Comparison of ENCODE assay signal across 8 cellular contexts in genomic region chr5:95730730-95731570, GRCh38. TPM values are rescaled to one million over a fixed set of nuclear protein-coding genes. Genes with fewer than 3 reads are reported as not detected.
DNase-seq lines count a peak whose midpoint lies in the region; ATAC-seq and TF ChIP-seq lines count a peak whose summit lies in the region.

TSS of gene RHOBTB3 (plus strand) at chr5:95731336. CDS start at chr5:95731683, 347 bp downstream.

- H3K4me3 ChIP-seq in epithelial cell of esophagus (ENCODE audit: low read length), result peak within 1 kb of the TSS; percentile 70

- H3K27me3 Mint-ChIP-seq in stimulated activated memory B cell treated with anti-CD40 and anti-IgM and Interleukin-4, amounts not matched to agents 10 μg/mL and 1 μg/mL and 100 μg/mL, for 72 hours, result peaks cover 16% of the 10 kb centered on the region

- H3K9me3 Mint-ChIP-seq in stimulated activated memory B cell treated with anti-CD40 and anti-IgM and Interleukin-4, amounts not matched to agents 10 μg/mL and 1 μg/mL and 100 μg/mL, for 72 hours, result no peaks in the 10 kb centered on the region

- peak within 1 kb of the TSS; percentile 26 for H3K27ac ChIP-seq in C4-2B

- H3K36me3 Mint-ChIP-seq in stimulated activated memory B cell treated with anti-CD40 and anti-IgM and Interleukin-4, amounts not matched to agents 10 μg/mL and 1 μg/mL and 100 μg/mL, for 72 hours, result no peaks in the 10 kb centered on the region

- H3K4me1 Mint-ChIP-seq in stimulated activated memory B cell treated with anti-CD40 and anti-IgM and Interleukin-4, amounts not matched to agents 10 μg/mL and 1 μg/mL and 100 μg/mL, for 72 hours, result peaks cover 38% of the 10 kb centered on the region

- TF ChIP-seq CTCF in C4-2B (conservative IDR thresholded peaks at IDR 0.05), result peak; percentile 10; the same call in 1 of the 2 replicates
- no peak for TF ChIP-seq CTCF in epithelial cell of esophagus (IDR thresholded peaks at IDR 0.05; ENCODE audit: insufficient read depth, low read depth, low read length, missing control alignments)

- ATAC-seq in GM19324 (IDR thresholded peaks at IDR 0.05; ENCODE audit: low FRiP score, unreplicated experiment) (peak; percentile 52), HG03469 (IDR thresholded peaks at IDR 0.05; ENCODE audit: unreplicated experiment) (peak; percentile 38)
- peak; percentile 75 for ATAC-seq in stimulated activated memory B cell treated with anti-CD40 and anti-IgM and Interleukin-4, amounts not matched to agents 10 μg/mL and 1 μg/mL and 100 μg/mL, for 72 hours

- DNase-seq in NCI-H748 (lab: John Stamatoyannopoulos, UW; ENCODE audit: unreplicated experiment), result peak; percentile 90
- DNase-seq in activated T-cell treated with anti-CD3 and anti-CD28 coated beads for 1 hour (ENCODE audit: low read depth), result peak; percentile 18
- DNase-seq in epithelial cell of esophagus (ENCODE audit: low read depth), result peak; percentile 61
- peak; percentile 93 for DNase-seq in mesenteric fat pad (ENCODE audit: low spot score)

- H3K4me3 Mint-ChIP-seq in stimulated activated memory B cell treated with anti-CD40 and anti-IgM and Interleukin-4, amounts not matched to agents 10 μg/mL and 1 μg/mL and 100 μg/mL, for 72 hours, result peak within 1 kb of the TSS; percentile 90

- peak within 1 kb of the TSS; percentile 78 for H3K27ac Mint-ChIP-seq in stimulated activated memory B cell treated with anti-CD40 and anti-IgM and Interleukin-4, amounts not matched to agents 10 μg/mL and 1 μg/mL and 100 μg/mL, for 72 hours

RNA-seq across cellular contexts. Expression of gene RHOBTB3, which starts in this region (rescaled TPM):
- 160 TPM for total RNA-seq in mesenteric fat pad

Comparison
In these comparisons a context has a peak if more than half of its experiments do, and no peak if none do; other contexts are left out.
1. Peak in every context shown above with its lines: DNase-seq, ATAC-seq, H3K4me3 ChIP-seq and H3K27ac ChIP-seq.
2. DNase-seq: peak in every context shown above with its lines; median percentile 93 in mesenteric fat pad; 90 in NCI-H748; 61 in epithelial cell of esophagus; 18 in activated T-cell treated with anti-CD3 and anti-CD28 coated beads for 1 hour.